ENCODE assay signal across 8 cellular contexts in the genomic region with DNA sequence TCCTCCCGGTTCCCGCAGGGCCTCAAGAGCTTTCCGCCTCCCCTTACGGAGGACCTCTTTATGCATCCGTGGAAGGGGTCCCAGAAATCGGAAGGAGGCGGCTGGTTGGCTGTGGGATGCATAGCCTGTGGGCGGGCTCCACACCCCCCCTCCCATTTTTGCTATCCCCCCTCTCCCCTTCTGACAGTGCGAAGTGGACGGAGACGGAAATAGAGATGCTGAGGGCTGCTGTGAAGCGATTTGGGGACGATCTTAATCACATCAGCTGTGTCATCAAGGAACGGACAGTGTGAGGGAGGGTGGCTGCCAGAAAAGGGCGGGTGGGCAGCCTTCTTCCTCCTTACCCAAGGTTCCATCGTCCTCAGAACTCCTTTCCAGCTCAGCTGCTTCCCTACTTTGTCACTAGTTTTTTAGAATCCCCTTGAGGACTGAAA. TPM values are rescaled to one million over a fixed set of nuclear protein-coding genes. Genes with fewer than 3 reads are reported as not detected.
DNase-seq lines count a peak whose midpoint lies in the region; ATAC-seq, FAIRE-seq and TF ChIP-seq lines count a peak whose summit lies in the region.

No MANE protein-coding gene starts in this region.

- H3K4me1 ChIP-seq in ACC112 (ENCODE audit: control insufficient read depth, insufficient read depth, low read length, unreplicated experiment) (peaks cover 26% of the 10 kb centered on the region), KMS-11 (ENCODE audit: low read depth, poor library complexity, severe bottlenecking) (peaks cover 28% of the 10 kb centered on the region), mucosa of stomach (ENCODE audit: control insufficient read depth, insufficient read depth, low read length) (peaks cover 17% of the 10 kb centered on the region)

- FAIRE-seq in bronchial epithelial cell (lab: Jason Lieb, UNC) = no peak

- peak overlapping the region; percentile 94 for H3K27ac ChIP-seq in ACC112 (ENCODE audit: low read depth, low read length)
- H3K27ac ChIP-seq in KMS-11 = peak overlapping the region; percentile 96

- no peak for DNase-seq in bronchial epithelial cell (ENCODE audit: low read depth)
- no peak for DNase-seq in inferior parietal cortex (ENCODE audit: extremely low spot score)
- DNase-seq in NCI-H1105 treated with DMSO at 0.1 percent for 48 hours (lab: John Stamatoyannopoulos, UW) = no peak
- no peak for DNase-seq in NAMALWA (ENCODE audit: low spot score)

- H3K9ac ChIP-seq in KMS-11 (peak overlapping the region; percentile 87; the same call in 1 of the 2 replicates), mucosa of stomach (ENCODE audit: low read length) (peak overlapping the region; percentile 92)

- H3K27me3 ChIP-seq in ACC112 (ENCODE audit: insufficient read depth, low read length) = no peaks in the 10 kb centered on the region
- no peaks in the 10 kb centered on the region for H3K27me3 ChIP-seq in KMS-11 (ENCODE audit: insufficient read depth, low read depth)
- H3K27me3 ChIP-seq in bronchial epithelial cell (ENCODE audit: control insufficient read depth, insufficient read depth, low read length) = no peaks in the 10 kb centered on the region
- no peaks in the 10 kb centered on the region for H3K27me3 ChIP-seq in mucosa of stomach (ENCODE audit: control insufficient read depth, insufficient read depth, low read length)

- H2AFZ ChIP-seq in ACC112 (ENCODE audit: low read length, unreplicated experiment) (no peak overlapping the region), KMS-11 (ENCODE audit: low read depth) (no peak overlapping the region)

- H4K20me1 ChIP-seq in KMS-11 (ENCODE audit: insufficient read depth) = no peaks in the 10 kb centered on the region

- TF ChIP-seq CTCF in KMS-11 (conservative IDR thresholded peaks at IDR 0.05; ENCODE audit: low read depth, low read length) (no peak), bronchial epithelial cell (IDR thresholded peaks at IDR 0.05; ENCODE audit: insufficient read depth, low read length, severe bottlenecking) (no peak)

- peak overlapping the region; percentile 97 for H3K4me3 ChIP-seq in ACC112 (ENCODE audit: low read depth, low read length)
- H3K4me3 ChIP-seq in KMS-11 (IDR thresholded peaks at IDR 0.05; ENCODE audit: insufficient read depth, low read depth, low read length) = no peak overlapping the region
- peak overlapping the region; percentile 98 for H3K4me3 ChIP-seq in bronchial epithelial cell (ENCODE audit: low read depth, low read length)
- no peak overlapping the region for H3K4me3 ChIP-seq in mucosa of stomach (ENCODE audit: low read length)

- no peaks in the 10 kb centered on the region for H3K9me3 ChIP-seq in mucosa of stomach (ENCODE audit: control insufficient read depth, low read length)

- H3K79me2 ChIP-seq in ACC112 (ENCODE audit: control insufficient read depth, insufficient read depth, low read length, unreplicated experiment) = peaks cover 34% of the 10 kb centered on the region
- H3K79me2 ChIP-seq in KMS-11 (ENCODE audit: insufficient read depth, low read depth) = peaks cover 7% of the 10 kb centered on the region; the same call in 1 of the 2 replicates

- peak overlapping the region; percentile 36 for H3K4me2 ChIP-seq in KMS-11

- H3K36me3 ChIP-seq in ACC112 (ENCODE audit: insufficient read depth, low read length) (peaks cover 5% of the 10 kb centered on the region; the same call in 1 of the 2 replicates), KMS-11 (ENCODE audit: insufficient read depth) (no peaks in the 10 kb centered on the region), bronchial epithelial cell (ENCODE audit: control insufficient read depth, insufficient read depth, low read length) (peaks cover 4% of the 10 kb centered on the region), mucosa of stomach (ENCODE audit: control insufficient read depth, insufficient read depth, low read length) (no peaks in the 10 kb centered on the region)

- ATAC-seq in GM19463 (IDR thresholded peaks at IDR 0.05; ENCODE audit: unreplicated experiment) = no peak

RNA-seq across cellular contexts. Expression of a gene that starts 3.2 kb away (rescaled TPM):
- total RNA-seq in bronchial epithelial cell = 5.3 and 25.5 TPM in 2 replicates

RNA-seq across cellular contexts. Expression of a gene that starts 7.2 kb away (rescaled TPM):
- not detected in 2 replicates for total RNA-seq in bronchial epithelial cell

RNA-seq across cellular contexts. Expression of a gene that starts 19.8 kb away (rescaled TPM):
- total RNA-seq in bronchial epithelial cell = 0.26 and 1.2 TPM in 2 replicates

RNA-seq across cellular contexts. Expression of a gene that starts 20.2 kb away (rescaled TPM):
- total RNA-seq in bronchial epithelial cell = 0.26 and 1.2 TPM in 2 replicates

RNA-seq across cellular contexts. Expression of a gene that starts 28.3 kb away (rescaled TPM):
- total RNA-seq in bronchial epithelial cell = 0.38 TPM in 1 of 2 replicates, not detected in the other

Comparison
In these comparisons a context has a peak if more than half of its experiments do, and no peak if none do; other contexts are left out.
1. H3K4me3 ChIP-seq: peak in ACC112 (single experiment) and bronchial epithelial cell (single experiment); none in KMS-11 (single experiment) and mucosa of stomach (single experiment).